In genomic region chr1:162130308-162130707, GRCh38 we compare ENCODE assay signal across 2 cellular contexts.
TF ChIP-seq lines count a peak whose summit lies in the region.

No MANE protein-coding gene starts in this region.

TF ChIP-seq in IMR-90, 13 proteins besides CTCF, POLR2A, EP300 and RAD21:
- TF ChIP-seq CEBPB (IDR thresholded peaks at IDR 0.05; ENCODE audit: low read depth, low read length): no peak
- TF ChIP-seq RFX5 (IDR thresholded peaks at IDR 0.05; ENCODE audit: low read depth, low read length): no peak
- TF ChIP-seq FOS (IDR thresholded peaks at IDR 0.05; ENCODE audit: low read depth, low read length): no peak

TF ChIP-seq in GM23338, 12 proteins besides CTCF, POLR2A, EP300 and RAD21:
- TF ChIP-seq CREB1 (CRISPR knock-in tag; IDR thresholded peaks at IDR 0.05; ENCODE audit: low read depth): no peak
- no peak for TF ChIP-seq POLR2AphosphoS5 (IDR thresholded peaks at IDR 0.05; ENCODE audit: low read depth)
- TF ChIP-seq EZH2phosphoT487 (IDR thresholded peaks at IDR 0.05; ENCODE audit: unreplicated experiment): no peak
- TF ChIP-seq ZNF462 (CRISPR knock-in tag; IDR thresholded peaks at IDR 0.05): no peak
- TF ChIP-seq ZNF331 (CRISPR knock-in tag; IDR thresholded peaks at IDR 0.05; ENCODE audit: low read depth): no peak
- no peak for TF ChIP-seq EZH2 (IDR thresholded peaks at IDR 0.05; ENCODE audit: low read depth, unreplicated experiment)
- TF ChIP-seq NANOG (IDR thresholded peaks at IDR 0.05; ENCODE audit: borderline replicate concordance): no peak
- TF ChIP-seq ETS1 (IDR thresholded peaks at IDR 0.05): no peak
